In the genomic region with DNA sequence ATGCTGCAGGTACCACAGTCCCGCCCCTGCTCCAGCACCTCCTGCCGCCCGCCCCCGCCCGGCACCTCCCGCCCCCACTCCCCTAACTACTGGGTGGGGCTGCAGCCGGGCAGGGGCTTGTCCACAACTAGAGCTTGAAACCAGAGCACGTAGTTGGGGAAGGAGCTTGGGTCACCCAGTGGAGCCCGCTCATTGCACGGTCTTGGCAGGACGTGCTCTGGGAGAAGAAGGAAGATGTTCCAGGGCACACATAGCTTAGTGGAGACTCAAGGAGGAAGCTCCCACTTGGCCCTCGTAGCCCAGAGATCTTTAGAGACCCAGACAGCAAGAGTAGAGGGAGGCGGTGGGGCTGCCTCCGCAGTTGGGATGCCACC, we compare ENCODE assay signal across 15 cellular contexts. TPM values are rescaled to one million over a fixed set of nuclear protein-coding genes. Genes with fewer than 3 reads are reported as not detected.
DNase-seq lines count a peak whose midpoint lies in the region; ATAC-seq, FAIRE-seq and TF ChIP-seq lines count a peak whose summit lies in the region.
"Had no signal": no experiment of that assay in that cellular context is flagged by ENCODE, and none has a peak within 500 bp of the region (broad histone marks: within the 10 kb centered on the region; RNA-seq: fewer than 3 reads in every experiment).

No MANE protein-coding gene starts in this region.

- H3K4me3 Mint-ChIP-seq in brain, result peak overlapping the region in 3 of 5 experiments; percentile 10 to 66 (median 60)
- no peak overlapping the region for H3K4me3 Mint-ChIP-seq in activated CD8-positive, alpha-beta T cell treated with anti-CD3 and anti-CD28 coated beads for 36 hours
- H3K4me3 Mint-ChIP-seq: stimulated activated effector memory CD8-positive, alpha-beta T cell treated with anti-CD3 and anti-CD28 coated beads, Interleukin-12 subunit alpha, Interleukin-12 subunit beta, amount 100 ng/mL, for 72 hours had no signal

- intact Hi-C loops in activated CD8-positive, alpha-beta T cell treated with anti-CD3 and anti-CD28 coated beads for 36 hours (cut with micrococcal nuclease), result no loop called here
- intact Hi-C loops in transverse colon (cut with DNase I; ENCODE audit: low total_unique reads), result no loop called here

- no peak for TF ChIP-seq EP300 in transverse colon (IDR thresholded peaks at IDR 0.05; ENCODE audit: low read depth)

- no peak for DNase-seq in keratinocyte (ENCODE audit: low read depth, low spot score)
- no peak for DNase-seq in activated CD8-positive, alpha-beta T cell treated with anti-CD3 and anti-CD28 coated beads for 36 hours
- DNase-seq in NCI-H2171 (lab: John Stamatoyannopoulos, UW), result no peak
- no peak for DNase-seq in medulla oblongata (ENCODE audit: extremely low spot score)
- DNase-seq in transverse colon, result no peak
- DNase-seq: activated CD8-positive, alpha-beta memory T cell treated with anti-CD3 and anti-CD28 coated beads for 24 hours; activated naive CD8-positive, alpha-beta T cell treated with anti-CD3 and anti-CD28 coated beads, Interleukin-2, amount 10 ng/mL, durations not matched to agents 7 days and 5 days had no signal

- no peak overlapping the region for H2AFZ ChIP-seq in keratinocyte (ENCODE audit: control insufficient read depth, low read length)

- H3K4me1 ChIP-seq in HUES48 (ENCODE audit: control insufficient read depth, insufficient read depth, low read length) (peaks cover 12% of the 10 kb centered on the region; the same call in 1 of the 2 replicates), keratinocyte (ENCODE audit: control insufficient read depth, extremely low read depth, insufficient read depth, low read length) (peaks cover 5% of the 10 kb centered on the region), skeletal muscle satellite cell (ENCODE audit: control insufficient read depth, insufficient read depth, low read length) (peaks cover 52% of the 10 kb centered on the region), transverse colon (peaks cover 0 to 11% (median 9%) of the 10 kb centered on the region in 4 donors)

- ATAC-seq in activated CD8-positive, alpha-beta T cell treated with anti-CD3 and anti-CD28 coated beads for 36 hours, result no peak
- ATAC-seq: stimulated activated effector memory CD8-positive, alpha-beta T cell treated with anti-CD3 and anti-CD28 coated beads, Interleukin-12 subunit alpha, Interleukin-12 subunit beta, amount 100 ng/mL, for 72 hours had no signal

- H3K9ac ChIP-seq in HUES48 (ENCODE audit: low read depth, low read length) (no peak overlapping the region), keratinocyte (ENCODE audit: control insufficient read depth, extremely low read depth, insufficient read depth, low read length) (no peak overlapping the region), skeletal muscle satellite cell (ENCODE audit: low read depth, low read length) (no peak overlapping the region)

- H3K4me2 ChIP-seq in keratinocyte (ENCODE audit: control insufficient read depth, extremely low read depth, insufficient read depth, low read depth, low read length), result no peak overlapping the region
- H3K4me2 ChIP-seq in skeletal muscle satellite cell (ENCODE audit: low read length), result peak overlapping the region; percentile 88

- H3K27ac Mint-ChIP-seq in brain, result no peak overlapping the region
- H3K27ac Mint-ChIP-seq in activated CD8-positive, alpha-beta T cell treated with anti-CD3 and anti-CD28 coated beads for 36 hours, result no peak overlapping the region
- H3K27ac Mint-ChIP-seq: activated naive CD8-positive, alpha-beta T cell treated with anti-CD3 and anti-CD28 coated beads, Interleukin-2, amount 10 ng/mL, durations not matched to agents 7 days and 5 days; stimulated activated effector memory CD8-positive, alpha-beta T cell treated with anti-CD3 and anti-CD28 coated beads, Interleukin-12 subunit alpha, Interleukin-12 subunit beta, amount 100 ng/mL, for 72 hours had no signal

- H3K79me2 ChIP-seq in keratinocyte (ENCODE audit: control insufficient read depth, insufficient read depth, low read length), result no peaks in the 10 kb centered on the region

- no peaks in the 10 kb centered on the region for H4K20me1 ChIP-seq in keratinocyte (ENCODE audit: control insufficient read depth, extremely low read depth, insufficient read depth, low read length)

- no peaks in the 10 kb centered on the region for H3K9me3 Mint-ChIP-seq in brain
- H3K9me3 Mint-ChIP-seq in activated CD8-positive, alpha-beta T cell treated with anti-CD3 and anti-CD28 coated beads for 36 hours, result no peaks in the 10 kb centered on the region
- H3K9me3 Mint-ChIP-seq: activated naive CD8-positive, alpha-beta T cell treated with anti-CD3 and anti-CD28 coated beads, Interleukin-2, amount 10 ng/mL, durations not matched to agents 7 days and 5 days; stimulated activated effector memory CD8-positive, alpha-beta T cell treated with anti-CD3 and anti-CD28 coated beads, Interleukin-12 subunit alpha, Interleukin-12 subunit beta, amount 100 ng/mL, for 72 hours had no signal

- TF ChIP-seq POLR2A in transverse colon (IDR thresholded peaks at IDR 0.05), result no peak

- no peaks in the 10 kb centered on the region for H3K9me1 ChIP-seq in keratinocyte (ENCODE audit: control insufficient read depth, extremely low read depth, insufficient read depth, low read length)

- no peaks in the 10 kb centered on the region for H3K36me3 Mint-ChIP-seq in brain
- H3K36me3 Mint-ChIP-seq in activated CD8-positive, alpha-beta T cell treated with anti-CD3 and anti-CD28 coated beads for 36 hours (ENCODE audit: low read depth), result no peaks in the 10 kb centered on the region
- H3K36me3 Mint-ChIP-seq: activated naive CD8-positive, alpha-beta T cell treated with anti-CD3 and anti-CD28 coated beads, Interleukin-2, amount 10 ng/mL, durations not matched to agents 7 days and 5 days; stimulated activated effector memory CD8-positive, alpha-beta T cell treated with anti-CD3 and anti-CD28 coated beads, Interleukin-12 subunit alpha, Interleukin-12 subunit beta, amount 100 ng/mL, for 72 hours had no signal

- dilution Hi-C loops in keratinocyte (cut with MboI; ENCODE audit: extremely low pct_ligation_motif_present, low sequenced_read_pairs), result no loop called here

- TF ChIP-seq CTCF in brain (conservative IDR thresholded peaks at IDR 0.05), result no peak
- no peak for TF ChIP-seq CTCF in keratinocyte (optimal IDR thresholded peaks at IDR 0.05 in 1 of 3, IDR thresholded peaks at IDR 0.05 in 1 of 3, conservative IDR thresholded peaks at IDR 0.05 in 1 of 3; ENCODE audit: extremely low read depth in 1 of 3, insufficient read depth in 2 of 3, low read length in 3 of 3)
- no peak for TF ChIP-seq CTCF in activated CD8-positive, alpha-beta T cell treated with anti-CD3 and anti-CD28 coated beads for 36 hours (IDR thresholded peaks at IDR 0.05)
- no peak for TF ChIP-seq CTCF in transverse colon (IDR thresholded peaks at IDR 0.05)

- H3K36me3 ChIP-seq in HUES48 (ENCODE audit: control insufficient read depth, insufficient read depth, low read length) (no peaks in the 10 kb centered on the region), keratinocyte (ENCODE audit: control insufficient read depth in 2 of 2, extremely low read depth in 1 of 2, insufficient read depth in 2 of 2, low read length in 2 of 2) (no peaks in the 10 kb centered on the region), skeletal muscle satellite cell (ENCODE audit: insufficient read depth, low read length) (no peaks in the 10 kb centered on the region), transverse colon (no peaks in the 10 kb centered on the region)

- H3K27ac ChIP-seq in HUES48 (ENCODE audit: low read depth, low read length) (no peak overlapping the region), keratinocyte (ENCODE audit: control insufficient read depth, insufficient read depth, low read length) (no peak overlapping the region), transverse colon (no peak overlapping the region)
- H3K27ac ChIP-seq: epithelial cell of prostate had no signal

- in situ Hi-C loops in transverse colon (cut with MboI; ENCODE audit: low pct_ligation_motif_present in 1 of 4, low pct_unique_long_range_greater_than_20kb in 1 of 4, low sequenced_read_pairs in 3 of 4), result no loop called here

- H3K4me3 ChIP-seq in HUES48 (ENCODE audit: low read depth, low read length) (peak overlapping the region; percentile 57), keratinocyte (ENCODE audit: control insufficient read depth in 2 of 3, extremely low read depth in 1 of 3, insufficient read depth in 2 of 3, low read depth in 1 of 3, low read length in 3 of 3) (peak overlapping the region in 2 of 3 experiments; percentile 31 to 38), skeletal muscle satellite cell (ENCODE audit: low read length) (peak overlapping the region; percentile 70), transverse colon (peak overlapping the region in 2 of 4 donors; percentile 20 to 30)

- 22% methylated on average over 12 of the region's 14 CpGs; no CpG with 5 or more reads in 1 of the 2 donors for WGBS in transverse colon (ENCODE audit: low coverage in 1 of 2), 2 donors

- peaks cover 49% of the 10 kb centered on the region for H3K27me3 ChIP-seq in HUES48 (ENCODE audit: control insufficient read depth, insufficient read depth, low read length)
- peaks cover 25% of the 10 kb centered on the region for H3K27me3 ChIP-seq in keratinocyte (ENCODE audit: control insufficient read depth, extremely low read depth, insufficient read depth, low read length)
- H3K27me3 ChIP-seq in skeletal muscle satellite cell (ENCODE audit: control insufficient read depth, insufficient read depth, low read length), result no peaks in the 10 kb centered on the region
- peaks cover 47% of the 10 kb centered on the region for H3K27me3 ChIP-seq in transverse colon

- no peaks in the 10 kb centered on the region for H3K9me3 ChIP-seq in HUES48 (ENCODE audit: control insufficient read depth, insufficient read depth, low read length)
- H3K9me3 ChIP-seq in keratinocyte (ENCODE audit: control insufficient read depth, low read depth, low read length), result no peaks in the 10 kb centered on the region
- H3K9me3 ChIP-seq in skeletal muscle satellite cell (replicated peaks; ENCODE audit: low read length), result no peaks in the 10 kb centered on the region
- no peaks in the 10 kb centered on the region for H3K9me3 ChIP-seq in transverse colon

- CTCF ChIA-PET in activated CD8-positive, alpha-beta T cell treated with anti-CD3 and anti-CD28 coated beads for 36 hours (lab: Charles Lee), result no interaction called here

- POLR2A ChIA-PET in activated CD8-positive, alpha-beta T cell treated with anti-CD3 and anti-CD28 coated beads for 36 hours (lab: Charles Lee), result no interaction called here

- FAIRE-seq in keratinocyte (lab: Jason Lieb, UNC), result no peak

- peaks cover 72% of the 10 kb centered on the region for H3K27me3 Mint-ChIP-seq in brain
- peaks cover 53% of the 10 kb centered on the region for H3K27me3 Mint-ChIP-seq in activated CD8-positive, alpha-beta T cell treated with anti-CD3 and anti-CD28 coated beads for 36 hours

- H3K4me1 Mint-ChIP-seq in brain, result peaks cover 8% of the 10 kb centered on the region
- H3K4me1 Mint-ChIP-seq in activated CD8-positive, alpha-beta T cell treated with anti-CD3 and anti-CD28 coated beads for 36 hours (ENCODE audit: low read depth), result peaks cover 2% of the 10 kb centered on the region
- H3K4me1 Mint-ChIP-seq: stimulated activated effector memory CD8-positive, alpha-beta T cell treated with anti-CD3 and anti-CD28 coated beads, Interleukin-12 subunit alpha, Interleukin-12 subunit beta, amount 100 ng/mL, for 72 hours had no signal

RNA-seq across cellular contexts. Expression of gene IGFBP1, which starts 0.7 kb away (rescaled TPM):
- 0.81 TPM for polyA plus RNA-seq in brain (ENCODE audit: insufficient read depth, low read depth, low replicate concordance)
- not detected in 3 replicates for polyA plus RNA-seq in keratinocyte
- not detected for polyA plus RNA-seq in keratinocyte (2011; ENCODE audit: low read depth)
- polyA plus RNA-seq in keratinocyte (2011; cell fraction: cytosol; rRNA removed), result not detected in 2 replicates
- not detected in 2 replicates for polyA plus RNA-seq in keratinocyte (2011; cell fraction: nucleus; rRNA removed)
- polyA plus RNA-seq in keratinocyte (2012; ENCODE audit: low replicate concordance), result 0.13 TPM in 1 of 2 replicates, not detected in the other
- polyA minus RNA-seq in keratinocyte, result not detected in 3 replicates
- not detected for polyA minus RNA-seq in keratinocyte (2011; cell fraction: cytosol; rRNA and poly(A)+ RNA removed)
- not detected in 2 replicates for polyA minus RNA-seq in keratinocyte (2011; cell fraction: nucleus; rRNA and poly(A)+ RNA removed)
- 1.5 and 2.2 TPM in 2 replicates for total RNA-seq in skeletal muscle satellite cell (2012; rRNA removed)
- not detected for total RNA-seq in activated CD8-positive, alpha-beta T cell treated with anti-CD3 and anti-CD28 coated beads for 36 hours
- total RNA-seq in transverse colon, result not detected
- total RNA-seq: activated naive CD8-positive, alpha-beta T cell treated with anti-CD3 and anti-CD28 coated beads, Interleukin-2, amount 10 ng/mL, durations not matched to agents 7 days and 5 days; lower leg skin had no signal

RNA-seq across cellular contexts. Expression of gene CCDC201, which starts 16.1 kb away (rescaled TPM):
- polyA plus RNA-seq in brain (ENCODE audit: insufficient read depth, low read depth, low replicate concordance) (not detected), keratinocyte (not detected in 3 replicates)
- not detected for polyA plus RNA-seq in keratinocyte (2011; ENCODE audit: low read depth)
- polyA plus RNA-seq in keratinocyte (2011; cell fraction: cytosol; rRNA removed), result not detected in 2 replicates
- 0.03 TPM in 1 of 2 replicates, not detected in the other for polyA plus RNA-seq in keratinocyte (2011; cell fraction: nucleus; rRNA removed)
- polyA plus RNA-seq in keratinocyte (2012; ENCODE audit: low replicate concordance), result not detected in 2 replicates
- not detected in 3 replicates for polyA minus RNA-seq in keratinocyte
- not detected for polyA minus RNA-seq in keratinocyte (2011; cell fraction: cytosol; rRNA and poly(A)+ RNA removed)
- polyA minus RNA-seq in keratinocyte (2011; cell fraction: nucleus; rRNA and poly(A)+ RNA removed), result not detected in 2 replicates
- total RNA-seq in skeletal muscle satellite cell (2012; rRNA removed), result not detected in 2 replicates
- not detected for total RNA-seq in activated CD8-positive, alpha-beta T cell treated with anti-CD3 and anti-CD28 coated beads for 36 hours
- not detected for total RNA-seq in transverse colon
- total RNA-seq: activated naive CD8-positive, alpha-beta T cell treated with anti-CD3 and anti-CD28 coated beads, Interleukin-2, amount 10 ng/mL, durations not matched to agents 7 days and 5 days; LHCN-M2; lower leg skin; NCI-H460 had no signal

RNA-seq across cellular contexts. Expression of gene IGFBP3, which starts 32.1 kb away (rescaled TPM):
- polyA plus RNA-seq in brain (ENCODE audit: insufficient read depth, low read depth, low replicate concordance) (39.9 TPM), keratinocyte (0.95 to 83.3 TPM (median 14.0 TPM) in 3 replicates)
- polyA plus RNA-seq in keratinocyte (2011; ENCODE audit: low read depth), result 2.4 TPM
- 1.4 and 3.0 TPM in 2 replicates for polyA plus RNA-seq in keratinocyte (2011; cell fraction: cytosol; rRNA removed)
- polyA plus RNA-seq in keratinocyte (2011; cell fraction: nucleus; rRNA removed), result 19.5 and 23.4 TPM in 2 replicates
- polyA plus RNA-seq in keratinocyte (2012; ENCODE audit: low replicate concordance), result 0.86 and 6.5 TPM in 2 replicates
- polyA minus RNA-seq in keratinocyte, result 5.8 to 31.5 TPM in 2 of 3 replicates, not detected in the other
- 2.9 TPM for polyA minus RNA-seq in keratinocyte (2011; cell fraction: cytosol; rRNA and poly(A)+ RNA removed)
- 20.2 and 23.7 TPM in 2 replicates for polyA minus RNA-seq in keratinocyte (2011; cell fraction: nucleus; rRNA and poly(A)+ RNA removed)
- 123 and 234 TPM in 2 replicates for total RNA-seq in skeletal muscle satellite cell (2012; rRNA removed)
- total RNA-seq in activated CD8-positive, alpha-beta T cell treated with anti-CD3 and anti-CD28 coated beads for 36 hours, result under 1 TPM in 1 of 2 experiments, not detected in 1; 0.25 TPM
- total RNA-seq in transverse colon, result 100 to 1,000 TPM in 1 of 4 donors, 10 to 100 TPM in 3; 25.4 to 118 (median 57.6) TPM

Comparison
In these comparisons a context has a peak if more than half of its experiments do, and no peak if none do; other contexts are left out.
1. RNA of gene IGFBP3, which starts 32.1 kb away (total RNA-seq): 25.4 to 118 TPM in transverse colon; 0.25 TPM in activated CD8-positive, alpha-beta T cell treated with anti-CD3 and anti-CD28 coated beads for 36 hours; every median in the first group is over 10 times any median in the second.